28 cellular contexts compared by ENCODE assay signal in the genomic region with DNA sequence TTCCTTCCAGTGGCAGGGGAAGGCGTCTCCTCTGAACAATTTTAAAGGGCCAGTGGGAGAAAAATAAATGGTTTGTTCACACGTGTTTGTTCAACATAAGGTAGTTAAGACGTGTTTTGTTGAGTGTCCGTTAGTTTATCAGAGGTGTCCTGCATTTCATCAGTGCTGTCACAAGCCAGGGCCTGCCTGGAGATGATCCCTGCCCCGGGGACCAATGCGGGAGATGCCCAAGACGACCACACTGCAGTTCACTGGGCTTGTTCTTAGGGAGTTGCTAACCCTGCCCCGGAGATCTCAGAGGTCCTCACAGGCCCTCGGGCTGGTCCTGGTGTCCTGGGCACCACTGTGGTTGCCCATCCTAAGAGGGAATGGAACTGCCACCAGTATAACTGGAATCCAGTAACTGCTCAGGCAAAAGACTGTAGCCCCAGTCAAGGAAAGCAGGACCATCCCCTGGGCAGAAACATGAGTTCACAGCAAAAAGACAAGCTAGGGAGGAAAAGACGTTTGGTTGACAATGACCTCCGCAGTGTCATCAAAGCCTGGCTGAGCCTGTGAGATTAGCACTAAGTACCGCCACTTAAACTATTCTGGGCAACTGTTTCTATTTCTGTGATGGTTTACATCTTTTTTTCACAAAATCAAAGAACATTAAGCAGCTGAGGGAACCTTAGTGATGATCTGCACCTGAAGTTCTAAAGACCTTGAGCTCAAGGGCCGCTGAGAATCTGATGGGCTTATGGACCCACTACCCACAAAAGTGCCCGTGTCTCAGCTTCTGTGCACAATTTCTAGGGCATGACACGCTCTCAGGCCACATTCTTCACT. TPM values are rescaled to one million over a fixed set of nuclear protein-coding genes. Genes with fewer than 3 reads are reported as not detected.
DNase-seq lines count a peak whose midpoint lies in the region; ATAC-seq and TF ChIP-seq lines count a peak whose summit lies in the region.
"Had no signal": no experiment of that assay in that cellular context is flagged by ENCODE, and none has a peak within 500 bp of the region (broad histone marks: within the 10 kb centered on the region; RNA-seq: fewer than 3 reads in every experiment).

No MANE protein-coding gene starts in this region.

- H3K9me2 ChIP-seq in SU-DHL-6 (replicated peaks; ENCODE audit: insufficient read depth, low read length): no peaks in the 10 kb centered on the region

- H3K36me3 Mint-ChIP-seq in activated CD4-positive, alpha-beta T cell treated with anti-CD3 and anti-CD28 coated beads, Interleukin-2, amount 10 ng/mL, durations not matched to agents 7 days and 5 days (ENCODE audit: low read depth): peaks cover 5% of the 10 kb centered on the region
- peaks cover 33% of the 10 kb centered on the region for H3K36me3 Mint-ChIP-seq in stimulated activated memory B cell treated with anti-CD40 and anti-IgM and Interleukin-4, amounts not matched to agents 10 μg/mL and 1 μg/mL and 100 μg/mL, for 72 hours

- CTCF ChIA-PET in activated CD4-positive, alpha-beta T cell treated with anti-CD3 and anti-CD28 coated beads, Interleukin-2, amount 10 ng/mL, durations not matched to agents 7 days and 5 days (lab: Charles Lee): no interaction called here

- H3K4me3 ChIP-seq in SU-DHL-6 (ENCODE audit: insufficient read depth, low read length, poor library complexity, severe bottlenecking): peak overlapping the region; percentile 25
- no peak overlapping the region for H3K4me3 ChIP-seq in heart right ventricle
- H3K4me3 ChIP-seq: gastroesophageal sphincter, lower lobe of right lung, MG63, prostate gland, transverse colon had no signal

- no peaks in the 10 kb centered on the region for H3K27me3 Mint-ChIP-seq in activated CD4-positive, alpha-beta T cell treated with anti-CD3 and anti-CD28 coated beads, Interleukin-2, amount 10 ng/mL, durations not matched to agents 7 days and 5 days
- H3K27me3 Mint-ChIP-seq in stimulated activated memory B cell treated with anti-CD40 and anti-IgM and Interleukin-4, amounts not matched to agents 10 μg/mL and 1 μg/mL and 100 μg/mL, for 72 hours: no peaks in the 10 kb centered on the region

- POLR2A ChIA-PET in activated CD4-positive, alpha-beta T cell treated with anti-CD3 and anti-CD28 coated beads, Interleukin-2, amount 10 ng/mL, durations not matched to agents 7 days and 5 days (lab: Charles Lee): no interaction called here

- H3K36me3 ChIP-seq in SU-DHL-6 (ENCODE audit: low read length) (no peaks in the 10 kb centered on the region), heart right ventricle (peaks cover 0 to 20% (median 0%) of the 10 kb centered on the region in 9 donors)
- H3K36me3 ChIP-seq: prostate gland, transverse colon had no signal

- peaks cover 81% of the 10 kb centered on the region for H3F3A ChIP-seq in SU-DHL-6 (ENCODE audit: insufficient read depth)

- H3K27me3 ChIP-seq in SU-DHL-6 (ENCODE audit: low read length) (no peaks in the 10 kb centered on the region), heart right ventricle (no peaks in the 10 kb centered on the region)
- H3K27me3 ChIP-seq: gastroesophageal sphincter, MG63, transverse colon had no signal

- H3K4me2 ChIP-seq in SU-DHL-6 (ENCODE audit: low read depth, low read length, poor library complexity, severe bottlenecking): peak overlapping the region; percentile 80

- intact Hi-C loops in heart right ventricle (cut with DNase I): no loop called here

- H3K4me3 Mint-ChIP-seq in activated CD4-positive, alpha-beta T cell treated with anti-CD3 and anti-CD28 coated beads, Interleukin-2, amount 10 ng/mL, durations not matched to agents 7 days and 5 days: no peak overlapping the region
- no peak overlapping the region for H3K4me3 Mint-ChIP-seq in stimulated activated memory B cell treated with anti-CD40 and anti-IgM and Interleukin-4, amounts not matched to agents 10 μg/mL and 1 μg/mL and 100 μg/mL, for 72 hours
- H3K4me3 Mint-ChIP-seq: activated naive CD4-positive, alpha-beta T cell treated with anti-CD3 and anti-CD28 coated beads, Interleukin-2, amount 10 ng/mL, durations not matched to agents 7 days and 5 days; T-helper 1 cell treated with Interleukin-12 subunit alpha and Interleukin-12 subunit beta and Interleukin-4 antibody, amounts not matched to agents 30 μg/mL and 1 μg/mL, for 36 hours had no signal

- H3K4me1 ChIP-seq in heart right ventricle: peaks cover 6 to 60% (median 41%) of the 10 kb centered on the region in 9 donors
- H3K4me1 ChIP-seq: lower lobe of right lung, prostate gland had no signal

- H3K9me3 Mint-ChIP-seq in activated CD4-positive, alpha-beta T cell treated with anti-CD3 and anti-CD28 coated beads, Interleukin-2, amount 10 ng/mL, durations not matched to agents 7 days and 5 days: no peaks in the 10 kb centered on the region
- no peaks in the 10 kb centered on the region for H3K9me3 Mint-ChIP-seq in stimulated activated memory B cell treated with anti-CD40 and anti-IgM and Interleukin-4, amounts not matched to agents 10 μg/mL and 1 μg/mL and 100 μg/mL, for 72 hours
- H3K9me3 Mint-ChIP-seq: activated naive CD4-positive, alpha-beta T cell treated with anti-CD3 and anti-CD28 coated beads, Interleukin-2, amount 10 ng/mL, durations not matched to agents 7 days and 5 days; T-helper 1 cell treated with Interleukin-12 subunit alpha and Interleukin-12 subunit beta and Interleukin-4 antibody, amounts not matched to agents 30 μg/mL and 1 μg/mL, for 36 hours had no signal

- no peaks in the 10 kb centered on the region for H3K4me1 Mint-ChIP-seq in activated CD4-positive, alpha-beta T cell treated with anti-CD3 and anti-CD28 coated beads, Interleukin-2, amount 10 ng/mL, durations not matched to agents 7 days and 5 days
- H3K4me1 Mint-ChIP-seq in stimulated activated memory B cell treated with anti-CD40 and anti-IgM and Interleukin-4, amounts not matched to agents 10 μg/mL and 1 μg/mL and 100 μg/mL, for 72 hours: peaks cover 47% of the 10 kb centered on the region
- H3K4me1 Mint-ChIP-seq: activated naive CD4-positive, alpha-beta T cell treated with anti-CD3 and anti-CD28 coated beads, Interleukin-2, amount 10 ng/mL, durations not matched to agents 7 days and 5 days had no signal

- no peaks in the 10 kb centered on the region for H3K9me3 ChIP-seq in SU-DHL-6 (ENCODE audit: insufficient read depth, low read length)
- no peaks in the 10 kb centered on the region for H3K9me3 ChIP-seq in heart right ventricle
- H3K9me3 ChIP-seq: gastroesophageal sphincter, lower lobe of right lung, MG63, neutrophil, prostate gland, transverse colon had no signal

- peak overlapping the region; percentile 68 for H3K9ac ChIP-seq in SU-DHL-6 (ENCODE audit: low read length)

- WGBS in heart right ventricle, 2 donors: 36 to 49% methylated on average over 15 of the region's 15 CpGs

- peak overlapping the region; percentile 62 for H3K27ac Mint-ChIP-seq in activated CD4-positive, alpha-beta T cell treated with anti-CD3 and anti-CD28 coated beads, Interleukin-2, amount 10 ng/mL, durations not matched to agents 7 days and 5 days
- H3K27ac Mint-ChIP-seq in stimulated activated memory B cell treated with anti-CD40 and anti-IgM and Interleukin-4, amounts not matched to agents 10 μg/mL and 1 μg/mL and 100 μg/mL, for 72 hours: peak overlapping the region; percentile 3
- H3K27ac Mint-ChIP-seq: activated naive CD4-positive, alpha-beta T cell treated with anti-CD3 and anti-CD28 coated beads, Interleukin-2, amount 10 ng/mL, durations not matched to agents 7 days and 5 days; T-helper 1 cell treated with Interleukin-12 subunit alpha and Interleukin-12 subunit beta and Interleukin-4 antibody, amounts not matched to agents 30 μg/mL and 1 μg/mL, for 36 hours had no signal

- H3K79me2 ChIP-seq in SU-DHL-6 (ENCODE audit: insufficient read depth, low read length): no peaks in the 10 kb centered on the region

- TF ChIP-seq CTCF in SU-DHL-6 (IDR thresholded peaks at IDR 0.05; ENCODE audit: insufficient read depth, low read length, poor library complexity, severe bottlenecking) (no peak), heart right ventricle (IDR thresholded peaks at IDR 0.05) (no peak)

- peak overlapping the region; percentile 99 for H3K27ac ChIP-seq in SU-DHL-6 (ENCODE audit: low read depth, low read length)
- peak overlapping the region in 9 of 10 donors; percentile 25 to 80 (median 63) for H3K27ac ChIP-seq in heart right ventricle
- H3K27ac ChIP-seq: gastroesophageal sphincter, lower lobe of right lung, neutrophil, prostate gland, transverse colon had no signal

- H4K20me1 ChIP-seq in SU-DHL-6 (ENCODE audit: low read depth, low read length): no peaks in the 10 kb centered on the region

- ATAC-seq in heart right ventricle (peak in 3 of 8 donors; percentile 15 to 37 (median 28)), GM21576 (IDR thresholded peaks at IDR 0.05; ENCODE audit: unreplicated experiment) (no peak)
- no peak for ATAC-seq in stimulated activated memory B cell treated with anti-CD40 and anti-IgM and Interleukin-4, amounts not matched to agents 10 μg/mL and 1 μg/mL and 100 μg/mL, for 72 hours
- ATAC-seq: gastroesophageal sphincter, lower lobe of right lung had no signal

- DNase-seq in activated CD4-positive, alpha-beta T cell treated with anti-CD3 and anti-CD28 coated beads, Interleukin-2, amount 10 ng/mL, durations not matched to agents 7 days and 5 days: no peak
- no peak for DNase-seq in activated CD4-positive, alpha-beta T cell treated with anti-CD3 and anti-CD28 coated beads, Interleukin-2, amount 50 U/mL, for 1 hour
- DNase-seq in heart right ventricle (no peak), GM19240 (ENCODE audit: insufficient read length, low spot score) (no peak)
- no peak for DNase-seq in stimulated activated CD4-positive, alpha-beta T cell treated with anti-CD3 and anti-CD28 coated beads, Interleukin-12 subunit alpha, Interleukin-12 subunit beta, amount 100 ng/mL, for 4 hours
- DNase-seq: activated CD4-positive, alpha-beta T cell treated with anti-CD3 and anti-CD28 coated beads for 48 hours; activated naive CD4-positive, alpha-beta T cell treated with anti-CD3 and anti-CD28 coated beads, Interleukin-2, amount 10 ng/mL, durations not matched to agents 7 days and 5 days; activated T-cell treated with anti-CD3 and anti-CD28 coated beads, Interleukin-2, amount 50 U/mL, for 48 hours; AML-193; aorta; central memory CD4-positive, alpha-beta T cell; dermis blood vessel endothelial cell; DND-41; HCEC 1CT; islet precursor cell; lower lobe of right lung; MG63; NCI-H1436; NCI-H524; stimulated activated CD8-positive, alpha-beta memory T cell treated with anti-CD3 and anti-CD28 coated beads, Interleukin-4, amount 100 ng/mL, for 48 hours; transverse colon had no signal

- no peak overlapping the region for H2AFZ ChIP-seq in SU-DHL-6 (ENCODE audit: low read depth, low read length, severe bottlenecking)

RNA-seq across cellular contexts. Expression of a gene that starts 44.9 kb away (rescaled TPM):
- total RNA-seq in activated CD4-positive, alpha-beta T cell treated with anti-CD3 and anti-CD28 coated beads, Interleukin-2, amount 10 ng/mL, durations not matched to agents 7 days and 5 days: 10 to 100 TPM; 13.6 to 15.4 TPM
- 10 to 100 TPM in 9 of 10 donors, 1 to 10 TPM in 1; 7.9 to 25.6 (median 19.2) TPM for total RNA-seq in heart right ventricle
- 10 to 100 TPM in 1 of 2 donors, 1 to 10 TPM in 1; 5.8 to 17.5 TPM for polyA plus RNA-seq in heart right ventricle

RNA-seq across cellular contexts. Expression of a gene that starts 54.0 kb away (rescaled TPM):
- 100 to 1,000 TPM; 167 to 187 TPM for total RNA-seq in activated CD4-positive, alpha-beta T cell treated with anti-CD3 and anti-CD28 coated beads, Interleukin-2, amount 10 ng/mL, durations not matched to agents 7 days and 5 days
- total RNA-seq in heart right ventricle: 100 to 1,000 TPM in 9 of 10 donors, 10 to 100 TPM in 1; 98.9 to 154 (median 111) TPM
- polyA plus RNA-seq in heart right ventricle: 10 to 100 TPM; 36.1 to 70.0 TPM
